Comparison of ENCODE assay signal across 33 cellular contexts in the genomic region with DNA sequence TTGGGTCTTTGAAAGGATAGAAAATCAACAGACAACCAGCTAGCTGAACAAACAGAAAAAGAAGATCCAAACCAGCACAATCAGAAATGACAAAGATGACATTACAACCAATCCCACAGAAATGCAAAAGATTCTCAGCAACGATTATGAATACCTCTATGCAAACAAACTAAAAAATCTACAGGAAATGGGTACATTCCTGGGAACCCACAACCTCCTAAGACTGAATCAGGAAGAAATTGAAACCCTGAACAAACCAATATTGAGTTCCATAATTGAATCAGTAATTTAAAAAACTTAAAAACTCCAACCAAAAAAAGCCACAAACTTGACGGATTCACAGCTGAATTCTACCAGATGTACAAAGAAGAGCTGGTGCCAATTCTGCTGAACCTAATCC. TPM values are rescaled to one million over a fixed set of nuclear protein-coding genes. Genes with fewer than 3 reads are reported as not detected.
DNase-seq lines count a peak whose midpoint lies in the region; ATAC-seq, FAIRE-seq and TF ChIP-seq lines count a peak whose summit lies in the region.
"Had no signal": no experiment of that assay in that cellular context is flagged by ENCODE, and none has a peak within 500 bp of the region (broad histone marks: within the 10 kb centered on the region; RNA-seq: fewer than 3 reads in every experiment).

No MANE protein-coding gene starts in this region.

- H3K4me3 Mint-ChIP-seq in activated CD4-positive, alpha-beta T cell treated with anti-CD3 and anti-CD28 coated beads, Interleukin-2, amount 10 ng/mL, durations not matched to agents 24 days and 14 days = no peak overlapping the region
- H3K4me3 Mint-ChIP-seq: CD4-positive, alpha-beta memory T cell; GM23338 had no signal

- H3K4me1 ChIP-seq in PC-3 (ENCODE audit: insufficient read depth, low read length) (peaks cover 10% of the 10 kb centered on the region), adrenal gland (replicated peaks in 1 of 2) (no peaks in the 10 kb centered on the region)

- no peaks in the 10 kb centered on the region for H3K36me3 ChIP-seq in PC-3 (ENCODE audit: low read depth, low read length)
- no peaks in the 10 kb centered on the region for H3K36me3 ChIP-seq in adrenal gland (replicated peaks in 1 of 2)
- no peaks in the 10 kb centered on the region for H3K36me3 ChIP-seq in H7 (replicated peaks; ENCODE audit: control insufficient read depth, insufficient read depth, low read length)
- H3K36me3 ChIP-seq: SJSA1 had no signal

- H3K27ac ChIP-seq in PC-3 (ENCODE audit: low read length) (no peak overlapping the region), adrenal gland (no peak overlapping the region)
- H3K27ac ChIP-seq: SJSA1 had no signal

- no peak overlapping the region for H2AFZ ChIP-seq in PC-3 (ENCODE audit: low read length)
- H2AFZ ChIP-seq: GM23338 had no signal

- intact Hi-C loops in PC-3 (cut with micrococcal nuclease) (no loop called here), adrenal gland (cut with DNase I) (no loop called here)
- intact Hi-C loops in activated CD4-positive, alpha-beta T cell treated with anti-CD3 and anti-CD28 coated beads, Interleukin-2, amount 10 ng/mL, durations not matched to agents 24 days and 14 days (cut with micrococcal nuclease) = no loop called here

- H4K20me1 ChIP-seq in PC-3 (ENCODE audit: low read length) = no peaks in the 10 kb centered on the region

- no peak overlapping the region for H3K9ac ChIP-seq in PC-3 (ENCODE audit: low read length)

- H3K27me3 Mint-ChIP-seq in activated CD4-positive, alpha-beta T cell treated with anti-CD3 and anti-CD28 coated beads, Interleukin-2, amount 10 ng/mL, durations not matched to agents 24 days and 14 days = peaks cover 51% of the 10 kb centered on the region

- no peak for TF ChIP-seq CTCF in PC-3 (conservative IDR thresholded peaks at IDR 0.05; ENCODE audit: low read depth, low read length)
- no peak for TF ChIP-seq CTCF in adrenal gland (IDR thresholded peaks at IDR 0.05)

- H3K27me3 ChIP-seq in PC-3 (ENCODE audit: low read length) = no peaks in the 10 kb centered on the region
- peaks cover 7% of the 10 kb centered on the region for H3K27me3 ChIP-seq in adrenal gland
- no peaks in the 10 kb centered on the region for H3K27me3 ChIP-seq in H7 (ENCODE audit: control insufficient read depth, insufficient read depth, low read length)
- H3K27me3 ChIP-seq: SJSA1 had no signal

- no peaks in the 10 kb centered on the region for H3K79me2 ChIP-seq in PC-3 (ENCODE audit: low read length)

- 69 to 80% (median 75%) methylated on average over 2 of the region's 2 CpGs for WGBS in adrenal gland, 4 donors

- CTCF ChIA-PET in PC-3 (lab: Charles Lee) = interaction anchor here (1.0 kb wide), 1 partner anchor 42 kb away, joined by 6 read pairs; no protein-coding TSS in a partner anchor

- H3K9me2 ChIP-seq in PC-3 (replicated peaks; ENCODE audit: low read length) = no peaks in the 10 kb centered on the region

- POLR2A ChIA-PET in PC-3 (lab: Charles Lee; ENCODE audit: unreplicated experiment) = no interaction called here

- no peak for TF ChIP-seq POLR2A in GM12892 (IDR thresholded peaks at IDR 0.05; ENCODE audit: low read depth, low read length)
- no peak for TF ChIP-seq POLR2A in adrenal gland (IDR thresholded peaks at IDR 0.05)

- no peaks in the 10 kb centered on the region for H3F3A ChIP-seq in PC-3 (ENCODE audit: low read length, unreplicated experiment)

- no TSS peak for BruUV-seq in PC-3 (replicated peaks; lab: Mats Ljungman, UMichigan)

- no peak overlapping the region for H3K27ac Mint-ChIP-seq in activated CD4-positive, alpha-beta T cell treated with anti-CD3 and anti-CD28 coated beads, Interleukin-2, amount 10 ng/mL, durations not matched to agents 24 days and 14 days
- H3K27ac Mint-ChIP-seq: CD4-positive, alpha-beta memory T cell; GM23338 had no signal

- FAIRE-seq in GM12892 (lab: Jason Lieb, UNC) = peak; percentile 9
- FAIRE-seq: A204.1, HTR-8/SVneo had no signal

- peak; percentile 71 for DNase-seq in EH (ENCODE audit: low read depth)
- DNase-seq in GM12892 (ENCODE audit: insufficient read length) = no peak
- DNase-seq in PC-3 = peak; percentile 50
- peak; percentile 55 for DNase-seq in fibroblast of peridontal ligament (ENCODE audit: extremely low read depth)
- no peak for DNase-seq in adrenal gland
- no peak for DNase-seq in NCI-H1105 treated with DMSO at 0.1 percent for 48 hours (lab: John Stamatoyannopoulos, UW)
- DNase-seq in activated CD4-positive, alpha-beta T cell treated with anti-CD3 and anti-CD28 coated beads, Interleukin-2, amount 10 ng/mL, durations not matched to agents 24 days and 14 days = no peak
- no peak for DNase-seq in H7
- DNase-seq: AML-193; C1 segment of cervical spinal cord; CD4-positive, alpha-beta memory T cell; COR-L47; DMS53; GF-D8; KBM-7; MV-4-11; NCI-H1105; NCI-H146; NCI-H1930; NCI-H446; NCI-H524 treated with DMSO at 0.1 percent for 48 hours; NCI-H774 had no signal

- peak overlapping the region; percentile 5; the same call in 1 of the 2 replicates for H3K4me2 ChIP-seq in PC-3 (ENCODE audit: low read length)
- H3K4me2 ChIP-seq: GM23338 had no signal

- H3K4me3 ChIP-seq in PC-3 (ENCODE audit: low read length) (no peak overlapping the region), adrenal gland (no peak overlapping the region), H7 (ENCODE audit: insufficient read depth, low read depth, low read length) (no peak overlapping the region)
- H3K4me3 ChIP-seq: GM23338, SJSA1 had no signal

- no peaks in the 10 kb centered on the region for H3K9me3 ChIP-seq in PC-3 (ENCODE audit: low read length)
- no peaks in the 10 kb centered on the region for H3K9me3 ChIP-seq in adrenal gland (replicated peaks in 1 of 3)
- H3K9me3 ChIP-seq: SJSA1 had no signal

- H3K4me1 Mint-ChIP-seq in activated CD4-positive, alpha-beta T cell treated with anti-CD3 and anti-CD28 coated beads, Interleukin-2, amount 10 ng/mL, durations not matched to agents 24 days and 14 days = peaks cover 2% of the 10 kb centered on the region
- H3K4me1 Mint-ChIP-seq: CD4-positive, alpha-beta memory T cell had no signal

- ATAC-seq in PC-3 = no peak
- ATAC-seq: GM23338, HCT116, Right ventricle myocardium inferior had no signal

- no peaks in the 10 kb centered on the region for H3K9me3 Mint-ChIP-seq in activated CD4-positive, alpha-beta T cell treated with anti-CD3 and anti-CD28 coated beads, Interleukin-2, amount 10 ng/mL, durations not matched to agents 24 days and 14 days

- H3K36me3 Mint-ChIP-seq in activated CD4-positive, alpha-beta T cell treated with anti-CD3 and anti-CD28 coated beads, Interleukin-2, amount 10 ng/mL, durations not matched to agents 24 days and 14 days (ENCODE audit: low read depth) = no peaks in the 10 kb centered on the region
- H3K36me3 Mint-ChIP-seq: CD4-positive, alpha-beta memory T cell had no signal

RNA-seq across cellular contexts. Expression of gene C1QTNF9B, which starts 20.9 kb away (rescaled TPM):
- polyA plus RNA-seq in GM12892 (2012; ENCODE audit: missing spikeins) = 0.32 TPM
- total RNA-seq in PC-3 (2014; rRNA removed) (0.23 TPM in 1 of 2 replicates, not detected in the other), adrenal gland (not detected)
- polyA plus RNA-seq in adrenal gland = under 1 TPM in 1 of 3 donors, not detected in 2; 0.24 TPM
- total RNA-seq in activated CD4-positive, alpha-beta T cell treated with anti-CD3 and anti-CD28 coated beads, Interleukin-2, amount 10 ng/mL, durations not matched to agents 24 days and 14 days = not detected in 2 replicates
- not detected in 2 replicates for total RNA-seq in H7 (2014; rRNA removed; shearing (Covaris generic))
- total RNA-seq: CD4-positive, alpha-beta memory T cell; Daoy; LHCN-M2; MCF 10A; RPMI7951; T-helper 1 cell treated with Interleukin-12 subunit alpha and Interleukin-12 subunit beta and Interleukin-4 antibody, amounts not matched to agents 30 ng/mL and 1 ng/mL, for 36 hours had no signal

RNA-seq across cellular contexts. Expression of gene MIPEP, which starts 29.0 kb away (rescaled TPM):
- polyA plus RNA-seq in GM12892 (2012; ENCODE audit: missing spikeins) = 25.3 TPM
- total RNA-seq in PC-3 (2014; rRNA removed) (30.5 and 31.0 TPM in 2 replicates), adrenal gland (10 to 100 TPM; 13.9 to 28.6 (median 19.5) TPM)
- 10 to 100 TPM; 17.5 to 23.2 (median 21.7) TPM for polyA plus RNA-seq in adrenal gland
- 10.4 and 10.9 TPM in 2 replicates for total RNA-seq in activated CD4-positive, alpha-beta T cell treated with anti-CD3 and anti-CD28 coated beads, Interleukin-2, amount 10 ng/mL, durations not matched to agents 24 days and 14 days
- 22.5 and 25.3 TPM in 2 replicates for total RNA-seq in H7 (2014; rRNA removed; shearing (Covaris generic))

Comparison
In these comparisons a context has a peak if more than half of its experiments do, and no peak if none do; other contexts are left out.
1. DNase-seq: peak in EH (single experiment), PC-3 (single experiment) and fibroblast of peridontal ligament (single experiment); none in GM12892 (single experiment), adrenal gland (0 of 7), NCI-H1105 treated with DMSO at 0.1 percent for 48 hours (single experiment), activated CD4-positive, alpha-beta T cell treated with anti-CD3 and anti-CD28 coated beads, Interleukin-2, amount 10 ng/mL, durations not matched to agents 24 days and 14 days (single experiment) and H7 (single experiment).